In the genomic region with DNA sequence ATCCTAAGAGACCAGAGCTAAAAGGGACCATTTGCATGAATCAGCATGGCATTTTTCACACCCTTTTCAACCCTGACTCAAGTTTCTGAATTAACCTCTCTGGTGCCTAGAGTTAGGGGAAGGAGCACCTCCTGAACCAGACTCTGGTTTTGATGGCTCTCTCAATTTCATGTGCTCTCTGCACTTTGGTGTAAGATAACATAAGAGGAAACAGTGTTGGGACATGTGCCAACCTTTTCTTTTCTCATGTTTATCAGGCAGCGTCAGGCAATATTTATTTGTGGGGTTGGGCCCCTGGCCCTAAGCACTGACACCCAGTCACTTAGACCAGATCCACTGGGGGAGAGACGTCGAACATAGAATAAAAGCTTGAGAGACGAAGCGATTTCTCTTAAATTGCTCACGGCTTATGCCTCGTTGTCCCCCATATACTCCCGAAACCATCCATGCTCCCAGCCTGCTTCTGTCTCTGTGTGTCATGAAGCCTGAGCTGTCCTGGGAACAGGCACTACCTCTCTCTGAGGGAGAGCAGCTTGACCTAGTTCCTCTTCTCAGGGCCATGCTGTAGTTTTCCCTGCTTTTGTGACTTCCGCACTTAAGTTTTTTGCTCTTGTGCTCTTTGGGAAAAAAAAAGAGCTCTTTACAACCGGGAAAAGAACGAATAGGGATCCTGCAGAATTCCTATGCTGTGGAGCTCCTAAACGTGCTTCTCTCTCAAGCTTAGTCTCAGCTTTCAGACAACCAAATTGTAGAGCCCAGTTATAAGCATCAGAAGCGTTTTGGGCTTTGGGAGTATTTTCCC, we compare ENCODE assay signal across 1 cellular context.
TF ChIP-seq lines count a peak whose summit lies in the region.

No MANE protein-coding gene starts in this region.

TF ChIP-seq in K562, 482 proteins besides CTCF, POLR2A, EP300 and RAD21 (continued from another document and continues in another):
- TF ChIP-seq, protein P1, sequence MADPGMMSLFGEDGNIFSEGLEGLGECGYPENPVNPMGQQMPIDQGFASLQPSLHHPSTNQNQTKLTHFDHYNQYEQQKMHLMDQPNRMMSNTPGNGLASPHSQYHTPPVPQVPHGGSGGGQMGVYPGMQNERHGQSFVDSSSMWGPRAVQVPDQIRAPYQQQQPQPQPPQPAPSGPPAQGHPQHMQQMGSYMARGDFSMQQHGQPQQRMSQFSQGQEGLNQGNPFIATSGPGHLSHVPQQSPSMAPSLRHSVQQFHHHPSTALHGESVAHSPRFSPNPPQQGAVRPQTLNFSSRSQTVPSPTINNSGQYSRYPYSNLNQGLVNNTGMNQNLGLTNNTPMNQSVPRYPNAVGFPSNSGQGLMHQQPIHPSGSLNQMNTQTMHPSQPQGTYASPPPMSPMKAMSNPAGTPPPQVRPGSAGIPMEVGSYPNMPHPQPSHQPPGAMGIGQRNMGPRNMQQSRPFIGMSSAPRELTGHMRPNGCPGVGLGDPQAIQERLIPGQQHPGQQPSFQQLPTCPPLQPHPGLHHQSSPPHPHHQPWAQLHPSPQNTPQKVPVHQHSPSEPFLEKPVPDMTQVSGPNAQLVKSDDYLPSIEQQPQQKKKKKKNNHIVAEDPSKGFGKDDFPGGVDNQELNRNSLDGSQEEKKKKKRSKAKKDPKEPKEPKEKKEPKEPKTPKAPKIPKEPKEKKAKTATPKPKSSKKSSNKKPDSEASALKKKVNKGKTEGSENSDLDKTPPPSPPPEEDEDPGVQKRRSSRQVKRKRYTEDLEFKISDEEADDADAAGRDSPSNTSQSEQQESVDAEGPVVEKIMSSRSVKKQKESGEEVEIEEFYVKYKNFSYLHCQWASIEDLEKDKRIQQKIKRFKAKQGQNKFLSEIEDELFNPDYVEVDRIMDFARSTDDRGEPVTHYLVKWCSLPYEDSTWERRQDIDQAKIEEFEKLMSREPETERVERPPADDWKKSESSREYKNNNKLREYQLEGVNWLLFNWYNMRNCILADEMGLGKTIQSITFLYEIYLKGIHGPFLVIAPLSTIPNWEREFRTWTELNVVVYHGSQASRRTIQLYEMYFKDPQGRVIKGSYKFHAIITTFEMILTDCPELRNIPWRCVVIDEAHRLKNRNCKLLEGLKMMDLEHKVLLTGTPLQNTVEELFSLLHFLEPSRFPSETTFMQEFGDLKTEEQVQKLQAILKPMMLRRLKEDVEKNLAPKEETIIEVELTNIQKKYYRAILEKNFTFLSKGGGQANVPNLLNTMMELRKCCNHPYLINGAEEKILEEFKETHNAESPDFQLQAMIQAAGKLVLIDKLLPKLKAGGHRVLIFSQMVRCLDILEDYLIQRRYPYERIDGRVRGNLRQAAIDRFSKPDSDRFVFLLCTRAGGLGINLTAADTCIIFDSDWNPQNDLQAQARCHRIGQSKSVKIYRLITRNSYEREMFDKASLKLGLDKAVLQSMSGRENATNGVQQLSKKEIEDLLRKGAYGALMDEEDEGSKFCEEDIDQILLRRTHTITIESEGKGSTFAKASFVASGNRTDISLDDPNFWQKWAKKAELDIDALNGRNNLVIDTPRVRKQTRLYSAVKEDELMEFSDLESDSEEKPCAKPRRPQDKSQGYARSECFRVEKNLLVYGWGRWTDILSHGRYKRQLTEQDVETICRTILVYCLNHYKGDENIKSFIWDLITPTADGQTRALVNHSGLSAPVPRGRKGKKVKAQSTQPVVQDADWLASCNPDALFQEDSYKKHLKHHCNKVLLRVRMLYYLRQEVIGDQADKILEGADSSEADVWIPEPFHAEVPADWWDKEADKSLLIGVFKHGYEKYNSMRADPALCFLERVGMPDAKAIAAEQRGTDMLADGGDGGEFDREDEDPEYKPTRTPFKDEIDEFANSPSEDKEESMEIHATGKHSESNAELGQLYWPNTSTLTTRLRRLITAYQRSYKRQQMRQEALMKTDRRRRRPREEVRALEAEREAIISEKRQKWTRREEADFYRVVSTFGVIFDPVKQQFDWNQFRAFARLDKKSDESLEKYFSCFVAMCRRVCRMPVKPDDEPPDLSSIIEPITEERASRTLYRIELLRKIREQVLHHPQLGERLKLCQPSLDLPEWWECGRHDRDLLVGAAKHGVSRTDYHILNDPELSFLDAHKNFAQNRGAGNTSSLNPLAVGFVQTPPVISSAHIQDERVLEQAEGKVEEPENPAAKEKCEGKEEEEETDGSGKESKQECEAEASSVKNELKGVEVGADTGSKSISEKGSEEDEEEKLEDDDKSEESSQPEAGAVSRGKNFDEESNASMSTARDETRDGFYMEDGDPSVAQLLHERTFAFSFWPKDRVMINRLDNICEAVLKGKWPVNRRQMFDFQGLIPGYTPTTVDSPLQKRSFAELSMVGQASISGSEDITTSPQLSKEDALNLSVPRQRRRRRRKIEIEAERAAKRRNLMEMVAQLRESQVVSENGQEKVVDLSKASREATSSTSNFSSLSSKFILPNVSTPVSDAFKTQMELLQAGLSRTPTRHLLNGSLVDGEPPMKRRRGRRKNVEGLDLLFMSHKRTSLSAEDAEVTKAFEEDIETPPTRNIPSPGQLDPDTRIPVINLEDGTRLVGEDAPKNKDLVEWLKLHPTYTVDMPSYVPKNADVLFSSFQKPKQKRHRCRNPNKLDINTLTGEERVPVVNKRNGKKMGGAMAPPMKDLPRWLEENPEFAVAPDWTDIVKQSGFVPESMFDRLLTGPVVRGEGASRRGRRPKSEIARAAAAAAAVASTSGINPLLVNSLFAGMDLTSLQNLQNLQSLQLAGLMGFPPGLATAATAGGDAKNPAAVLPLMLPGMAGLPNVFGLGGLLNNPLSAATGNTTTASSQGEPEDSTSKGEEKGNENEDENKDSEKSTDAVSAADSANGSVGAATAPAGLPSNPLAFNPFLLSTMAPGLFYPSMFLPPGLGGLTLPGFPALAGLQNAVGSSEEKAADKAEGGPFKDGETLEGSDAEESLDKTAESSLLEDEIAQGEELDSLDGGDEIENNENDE (IDR thresholded peaks at IDR 0.05; ENCODE audit: low read depth, low read length) = no peak
- TF ChIP-seq PHB2 (IDR thresholded peaks at IDR 0.05; ENCODE audit: low read depth) = no peak
- TF ChIP-seq, protein P2, sequence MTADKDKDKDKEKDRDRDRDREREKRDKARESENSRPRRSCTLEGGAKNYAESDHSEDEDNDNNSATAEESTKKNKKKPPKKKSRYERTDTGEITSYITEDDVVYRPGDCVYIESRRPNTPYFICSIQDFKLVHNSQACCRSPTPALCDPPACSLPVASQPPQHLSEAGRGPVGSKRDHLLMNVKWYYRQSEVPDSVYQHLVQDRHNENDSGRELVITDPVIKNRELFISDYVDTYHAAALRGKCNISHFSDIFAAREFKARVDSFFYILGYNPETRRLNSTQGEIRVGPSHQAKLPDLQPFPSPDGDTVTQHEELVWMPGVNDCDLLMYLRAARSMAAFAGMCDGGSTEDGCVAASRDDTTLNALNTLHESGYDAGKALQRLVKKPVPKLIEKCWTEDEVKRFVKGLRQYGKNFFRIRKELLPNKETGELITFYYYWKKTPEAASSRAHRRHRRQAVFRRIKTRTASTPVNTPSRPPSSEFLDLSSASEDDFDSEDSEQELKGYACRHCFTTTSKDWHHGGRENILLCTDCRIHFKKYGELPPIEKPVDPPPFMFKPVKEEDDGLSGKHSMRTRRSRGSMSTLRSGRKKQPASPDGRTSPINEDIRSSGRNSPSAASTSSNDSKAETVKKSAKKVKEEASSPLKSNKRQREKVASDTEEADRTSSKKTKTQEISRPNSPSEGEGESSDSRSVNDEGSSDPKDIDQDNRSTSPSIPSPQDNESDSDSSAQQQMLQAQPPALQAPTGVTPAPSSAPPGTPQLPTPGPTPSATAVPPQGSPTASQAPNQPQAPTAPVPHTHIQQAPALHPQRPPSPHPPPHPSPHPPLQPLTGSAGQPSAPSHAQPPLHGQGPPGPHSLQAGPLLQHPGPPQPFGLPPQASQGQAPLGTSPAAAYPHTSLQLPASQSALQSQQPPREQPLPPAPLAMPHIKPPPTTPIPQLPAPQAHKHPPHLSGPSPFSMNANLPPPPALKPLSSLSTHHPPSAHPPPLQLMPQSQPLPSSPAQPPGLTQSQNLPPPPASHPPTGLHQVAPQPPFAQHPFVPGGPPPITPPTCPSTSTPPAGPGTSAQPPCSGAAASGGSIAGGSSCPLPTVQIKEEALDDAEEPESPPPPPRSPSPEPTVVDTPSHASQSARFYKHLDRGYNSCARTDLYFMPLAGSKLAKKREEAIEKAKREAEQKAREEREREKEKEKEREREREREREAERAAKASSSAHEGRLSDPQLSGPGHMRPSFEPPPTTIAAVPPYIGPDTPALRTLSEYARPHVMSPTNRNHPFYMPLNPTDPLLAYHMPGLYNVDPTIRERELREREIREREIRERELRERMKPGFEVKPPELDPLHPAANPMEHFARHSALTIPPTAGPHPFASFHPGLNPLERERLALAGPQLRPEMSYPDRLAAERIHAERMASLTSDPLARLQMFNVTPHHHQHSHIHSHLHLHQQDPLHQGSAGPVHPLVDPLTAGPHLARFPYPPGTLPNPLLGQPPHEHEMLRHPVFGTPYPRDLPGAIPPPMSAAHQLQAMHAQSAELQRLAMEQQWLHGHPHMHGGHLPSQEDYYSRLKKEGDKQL (CRISPR knock-in tag; IDR thresholded peaks at IDR 0.05; ENCODE audit: borderline replicate concordance) = no peak
- TF ChIP-seq ZFP1 (CRISPR knock-in tag; IDR thresholded peaks at IDR 0.05) = no peak
- TF ChIP-seq ZNF785 (CRISPR knock-in tag; IDR thresholded peaks at IDR 0.05) = no peak
- no peak for TF ChIP-seq RBM22 (IDR thresholded peaks at IDR 0.05; ENCODE audit: low read depth, low read length, poor library complexity, severe bottlenecking)
- TF ChIP-seq, protein P3, sequence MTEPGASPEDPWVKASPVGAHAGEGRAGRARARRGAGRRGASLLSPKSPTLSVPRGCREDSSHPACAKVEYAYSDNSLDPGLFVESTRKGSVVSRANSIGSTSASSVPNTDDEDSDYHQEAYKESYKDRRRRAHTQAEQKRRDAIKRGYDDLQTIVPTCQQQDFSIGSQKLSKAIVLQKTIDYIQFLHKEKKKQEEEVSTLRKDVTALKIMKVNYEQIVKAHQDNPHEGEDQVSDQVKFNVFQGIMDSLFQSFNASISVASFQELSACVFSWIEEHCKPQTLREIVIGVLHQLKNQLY (CRISPR knock-in tag; conservative IDR thresholded peaks at IDR 0.05) = no peak
- no peak for TF ChIP-seq NCOA6 (IDR thresholded peaks at IDR 0.05)
- no peak for TF ChIP-seq NFIX (CRISPR knock-in tag; IDR thresholded peaks at IDR 0.05; ENCODE audit: low read depth)
- no peak for TF ChIP-seq POLR2B (IDR thresholded peaks at IDR 0.05; ENCODE audit: low read depth, partially characterized antibody)
- TF ChIP-seq CCNT2 (IDR thresholded peaks at IDR 0.05; ENCODE audit: borderline replicate concordance, extremely low read depth, insufficient read length, low read depth, low read length) = peak; percentile 16
- TF ChIP-seq GABPA (tag; conservative IDR thresholded peaks at IDR 0.05; ENCODE audit: low read depth) = no peak
- TF ChIP-seq ZFP36 (IDR thresholded peaks at IDR 0.05; ENCODE audit: low read depth, low read length, partially characterized antibody) = no peak
- TF ChIP-seq ZNF121 (CRISPR knock-in tag; conservative IDR thresholded peaks at IDR 0.05) = no peak
- TF ChIP-seq LEF1 (IDR thresholded peaks at IDR 0.05) = peak; percentile 72
- no peak for TF ChIP-seq ZC3H4 (CRISPR knock-in tag; IDR thresholded peaks at IDR 0.05; ENCODE audit: borderline replicate concordance)
- peak; percentile 69 for TF ChIP-seq TEAD4 (IDR thresholded peaks at IDR 0.05; ENCODE audit: low read length)
- no peak for TF ChIP-seq TEAD4 (CRISPR knock-in tag; IDR thresholded peaks at IDR 0.05; ENCODE audit: borderline replicate concordance)
- TF ChIP-seq SAFB2 (IDR thresholded peaks at IDR 0.05; ENCODE audit: borderline replicate concordance, low read depth, low read length, severe bottlenecking) = no peak
- TF ChIP-seq ETV6 (IDR thresholded peaks at IDR 0.05; ENCODE audit: borderline replicate concordance in 1 of 2, low read depth in 2 of 2, low read length in 1 of 2) = no peak
- TF ChIP-seq ETV6 (CRISPR knock-in tag; IDR thresholded peaks at IDR 0.05; ENCODE audit: borderline replicate concordance) = no peak
- TF ChIP-seq CBFA2T2 (conservative IDR thresholded peaks at IDR 0.05) = peak; percentile 75
- no peak for TF ChIP-seq HEY1 (CRISPR knock-in tag; IDR thresholded peaks at IDR 0.05; ENCODE audit: borderline replicate concordance)
- no peak for TF ChIP-seq ZNF184 (CRISPR knock-in tag; IDR thresholded peaks at IDR 0.05)
- no peak for TF ChIP-seq ZNF507 (tag; conservative IDR thresholded peaks at IDR 0.05)
- TF ChIP-seq CREB1 (IDR thresholded peaks at IDR 0.05) = no peak
- TF ChIP-seq CREB1 (CRISPR knock-in tag; IDR thresholded peaks at IDR 0.05) = peak; percentile 38; the same call in 1 of the 2 replicates
- no peak for TF ChIP-seq POLR3G (IDR thresholded peaks at IDR 0.05; ENCODE audit: extremely low read depth, insufficient read length, insufficient replicate concordance)
- no peak for TF ChIP-seq HMG20B (CRISPR knock-in tag; IDR thresholded peaks at IDR 0.05)
- TF ChIP-seq BMI1 (IDR thresholded peaks at IDR 0.05; ENCODE audit: low read length) = no peak
- TF ChIP-seq JUND (IDR thresholded peaks at IDR 0.05; ENCODE audit: borderline replicate concordance, low read depth, low read length) = no peak
- peak; percentile 38; the same call in 1 of the 3 replicates for TF ChIP-seq JUND (tag; IDR thresholded peaks at IDR 0.05; ENCODE audit: borderline replicate concordance, low read depth, low read length)
- TF ChIP-seq, protein P4, sequence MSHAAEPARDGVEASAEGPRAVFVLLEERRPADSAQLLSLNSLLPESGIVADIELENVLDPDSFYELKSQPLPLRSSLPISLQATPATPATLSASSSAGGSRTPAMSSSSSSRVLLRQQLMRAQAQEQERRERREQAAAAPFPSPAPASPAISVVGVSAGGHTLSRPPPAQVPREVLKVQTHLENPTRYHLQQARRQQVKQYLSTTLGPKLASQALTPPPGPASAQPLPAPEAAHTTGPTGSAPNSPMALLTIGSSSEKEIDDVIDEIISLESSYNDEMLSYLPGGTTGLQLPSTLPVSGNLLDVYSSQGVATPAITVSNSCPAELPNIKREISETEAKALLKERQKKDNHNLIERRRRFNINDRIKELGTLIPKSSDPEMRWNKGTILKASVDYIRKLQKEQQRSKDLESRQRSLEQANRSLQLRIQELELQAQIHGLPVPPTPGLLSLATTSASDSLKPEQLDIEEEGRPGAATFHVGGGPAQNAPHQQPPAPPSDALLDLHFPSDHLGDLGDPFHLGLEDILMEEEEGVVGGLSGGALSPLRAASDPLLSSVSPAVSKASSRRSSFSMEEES (CRISPR knock-in tag; IDR thresholded peaks at IDR 0.05) = no peak
- TF ChIP-seq MYNN (IDR thresholded peaks at IDR 0.05) = peak; percentile 21; the same call in 1 of the 2 replicates
- no peak for TF ChIP-seq MYNN (CRISPR knock-in tag; IDR thresholded peaks at IDR 0.05)
- TF ChIP-seq TRIM28 (IDR thresholded peaks at IDR 0.05) = 0 out of 2 replicates have a peak, but pooled peaks have one; percentile 23
- TF ChIP-seq TFAM (CRISPR knock-in tag; conservative IDR thresholded peaks at IDR 0.05) = no peak
- TF ChIP-seq, protein P5, sequence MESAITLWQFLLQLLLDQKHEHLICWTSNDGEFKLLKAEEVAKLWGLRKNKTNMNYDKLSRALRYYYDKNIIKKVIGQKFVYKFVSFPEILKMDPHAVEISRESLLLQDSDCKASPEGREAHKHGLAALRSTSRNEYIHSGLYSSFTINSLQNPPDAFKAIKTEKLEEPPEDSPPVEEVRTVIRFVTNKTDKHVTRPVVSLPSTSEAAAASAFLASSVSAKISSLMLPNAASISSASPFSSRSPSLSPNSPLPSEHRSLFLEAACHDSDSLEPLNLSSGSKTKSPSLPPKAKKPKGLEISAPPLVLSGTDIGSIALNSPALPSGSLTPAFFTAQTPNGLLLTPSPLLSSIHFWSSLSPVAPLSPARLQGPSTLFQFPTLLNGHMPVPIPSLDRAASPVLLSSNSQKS (CRISPR knock-in tag; IDR thresholded peaks at IDR 0.05) = no peak
- TF ChIP-seq HNRNPUL1 (IDR thresholded peaks at IDR 0.05; ENCODE audit: low read length) = no peak
- TF ChIP-seq RNF2 (IDR thresholded peaks at IDR 0.05) = peak; percentile 51; the same call in 1 of the 2 replicates
